ENCODE assay signal across 22 cellular contexts in the genomic region with DNA sequence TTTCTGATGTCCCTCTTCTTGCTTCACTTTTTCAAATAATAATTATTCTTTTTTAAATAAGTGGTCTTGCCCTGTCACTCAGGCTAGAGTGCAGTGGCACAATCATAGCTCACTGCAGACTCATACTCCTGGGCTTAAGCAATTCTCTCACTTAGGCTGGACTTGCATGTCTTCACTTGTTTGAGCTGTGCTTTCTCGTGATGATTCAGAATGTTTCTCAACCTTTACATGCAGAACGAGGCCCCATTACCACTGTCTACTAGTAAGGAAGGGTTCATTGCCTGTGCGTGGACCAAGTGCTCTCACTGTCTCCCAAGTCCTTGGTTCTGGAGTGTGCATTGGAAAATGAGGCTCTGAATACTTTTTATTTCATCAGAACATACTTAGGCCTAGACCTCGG.
"Had no signal": no experiment of that assay in that cellular context is flagged by ENCODE, and none has a peak within 500 bp of the region (broad histone marks: within the 10 kb centered on the region; RNA-seq: fewer than 3 reads in every experiment).

No MANE protein-coding gene starts in this region.

- H3K4me1 Mint-ChIP-seq: activated naive CD4-positive, alpha-beta T cell treated with anti-CD3 and anti-CD28 coated beads, Interleukin-2, amount 50 U/mL, for 24 hours; central memory CD8-positive, alpha-beta T cell; immature natural killer cell; mesothelial cell of epicardium; naive thymus-derived CD8-positive, alpha-beta T cell; stimulated activated memory B cell treated with anti-CD40 and anti-IgM and Interleukin-4, amounts not matched to agents 10 μg/mL and 1 μg/mL and 100 μg/mL, for 72 hours had no signal

- H3K4me3 Mint-ChIP-seq: activated CD8-positive, alpha-beta T cell treated with anti-CD3 and anti-CD28 coated beads, Interleukin-2, amount 10 ng/mL, durations not matched to agents 7 days and 5 days; activated naive CD4-positive, alpha-beta T cell treated with anti-CD3 and anti-CD28 coated beads, Interleukin-2, amount 50 U/mL, for 24 hours; central memory CD8-positive, alpha-beta T cell; immature natural killer cell; mesothelial cell of epicardium; naive thymus-derived CD8-positive, alpha-beta T cell; neural progenitor cell; stimulated activated memory B cell treated with anti-CD40 and anti-IgM and Interleukin-4, amounts not matched to agents 10 μg/mL and 1 μg/mL and 100 μg/mL, for 72 hours; type B pancreatic cell had no signal

- H3K27me3 Mint-ChIP-seq: activated naive CD4-positive, alpha-beta T cell treated with anti-CD3 and anti-CD28 coated beads, Interleukin-2, amount 50 U/mL, for 24 hours; central memory CD8-positive, alpha-beta T cell; stimulated activated memory B cell treated with anti-CD40 and anti-IgM and Interleukin-4, amounts not matched to agents 10 μg/mL and 1 μg/mL and 100 μg/mL, for 72 hours; type B pancreatic cell had no signal

- H3K27me3 ChIP-seq: ascending aorta, brain microvascular endothelial cell, colonic mucosa, neural progenitor cell, sigmoid colon, testis had no signal

- DNase-seq: activated CD4-positive, alpha-beta T cell treated with anti-CD3 and anti-CD28 coated beads for 1 hour; activated CD4-positive, alpha-beta T cell treated with anti-CD3 and anti-CD28 coated beads, Interleukin-2, amount 50 U/mL, for 1 hour; activated CD8-positive, alpha-beta T cell treated with anti-CD3 and anti-CD28 coated beads, Interleukin-2, amount 10 ng/mL, durations not matched to agents 7 days and 5 days; activated gamma-delta T cell treated with Interleukin-2 at 50 U/mL for 16 hours; brain microvascular endothelial cell; colonic mucosa; immature natural killer cell; kidney glomerular epithelial cell; left ventricle myocardium inferior; naive thymus-derived CD8-positive, alpha-beta T cell; sigmoid colon; stimulated activated CD4-positive, alpha-beta T cell treated with anti-CD3 and anti-CD28 coated beads, Interleukin-15, amount 100 ng/mL, for 24 hours; T-helper 9 cell; testis had no signal

- H3K36me3 Mint-ChIP-seq: activated naive CD4-positive, alpha-beta T cell treated with anti-CD3 and anti-CD28 coated beads, Interleukin-2, amount 50 U/mL, for 24 hours; immature natural killer cell; mesothelial cell of epicardium; neural progenitor cell; stimulated activated memory B cell treated with anti-CD40 and anti-IgM and Interleukin-4, amounts not matched to agents 10 μg/mL and 1 μg/mL and 100 μg/mL, for 72 hours; type B pancreatic cell had no signal

- H3K9me3 Mint-ChIP-seq: mesothelial cell of epicardium, type B pancreatic cell had no signal

- H3K27ac Mint-ChIP-seq: activated CD8-positive, alpha-beta T cell treated with anti-CD3 and anti-CD28 coated beads, Interleukin-2, amount 10 ng/mL, durations not matched to agents 7 days and 5 days; activated naive CD4-positive, alpha-beta T cell treated with anti-CD3 and anti-CD28 coated beads, Interleukin-2, amount 50 U/mL, for 24 hours; immature natural killer cell; mesothelial cell of epicardium; naive thymus-derived CD8-positive, alpha-beta T cell; neural progenitor cell; stimulated activated memory B cell treated with anti-CD40 and anti-IgM and Interleukin-4, amounts not matched to agents 10 μg/mL and 1 μg/mL and 100 μg/mL, for 72 hours; type B pancreatic cell had no signal

- H3K9me3 ChIP-seq: ascending aorta, colonic mucosa, sigmoid colon, testis had no signal

- H3K27ac ChIP-seq: ascending aorta, brain microvascular endothelial cell, colonic mucosa, left ventricle myocardium inferior, neural progenitor cell, sigmoid colon, testis had no signal

- H3K36me3 ChIP-seq: ascending aorta, brain microvascular endothelial cell, colonic mucosa, left ventricle myocardium inferior, neural progenitor cell, sigmoid colon had no signal

- H3K4me1 ChIP-seq: ascending aorta, colonic mucosa, left ventricle myocardium inferior, neural progenitor cell, sigmoid colon, testis had no signal

- ATAC-seq: activated CD8-positive, alpha-beta T cell treated with anti-CD3 and anti-CD28 coated beads, Interleukin-2, amount 10 ng/mL, durations not matched to agents 7 days and 5 days; naive thymus-derived CD8-positive, alpha-beta T cell had no signal

- H3K4me3 ChIP-seq: ascending aorta, colonic mucosa, left ventricle myocardium inferior, neural progenitor cell, sigmoid colon, smooth muscle cell, testis had no signal
